Comparison of ENCODE assay signal across 10 cellular contexts in the genomic region with DNA sequence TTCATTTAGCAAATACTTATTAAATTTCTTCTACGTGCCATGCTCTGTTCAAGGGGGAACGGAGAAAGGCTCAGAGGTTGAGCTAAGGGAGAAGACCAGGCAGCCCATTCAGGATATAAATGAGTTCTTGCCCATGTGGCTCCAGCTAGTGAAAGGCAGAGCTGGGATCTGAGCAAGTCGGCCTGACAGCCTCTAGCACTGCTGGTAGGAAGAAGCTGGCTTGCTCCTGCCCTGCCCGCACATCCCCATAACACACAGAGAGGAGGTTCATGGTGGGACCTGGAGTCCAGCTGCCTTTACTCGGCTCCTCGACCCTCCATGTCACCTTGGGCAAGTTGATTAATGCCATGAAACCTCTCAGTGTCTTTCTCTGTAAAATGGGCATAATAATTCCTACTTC. TPM values are rescaled to one million over a fixed set of nuclear protein-coding genes. Genes with fewer than 3 reads are reported as not detected.
A peak's percentile ranks its signal among the peaks of the same experiment; 100 is the strongest.
DNase-seq lines count a peak whose midpoint lies in the region; ATAC-seq and TF ChIP-seq lines count a peak whose summit lies in the region.
"Had no signal": no experiment of that assay in that cellular context is flagged by ENCODE, and none has a peak within 500 bp of the region (broad histone marks: within the 10 kb centered on the region; RNA-seq: fewer than 3 reads in every experiment).

No MANE protein-coding gene starts in this region.

- no peak for ATAC-seq in gastrocnemius medialis

- DNase-seq in EL (peak; percentile 28), H7 (peak; percentile 34), esophagus squamous epithelium (lab: John Stamatoyannopoulos, UW) (no peak), gastrocnemius medialis (no peak), hypothalamus (lab: John Stamatoyannopoulos, UW) (no peak), NCI-H2171 treated with DMSO at 0.1 percent for 48 hours (lab: John Stamatoyannopoulos, UW) (no peak)
- DNase-seq in stimulated activated CD8-positive, alpha-beta memory T cell treated with anti-CD3 and anti-CD28 coated beads, Interleukin-4, amount 100 ng/mL, for 48 hours: no peak
- DNase-seq: glutamatergic neuron, KG1, NCI-H2107 had no signal

- in situ Hi-C loops in gastrocnemius medialis (cut with MboI; ENCODE audit: low sequenced_read_pairs in 4 of 4): no loop called here

- peaks cover 16 to 60% (median 24%) of the 10 kb centered on the region in 3 donors for H3K4me1 ChIP-seq in esophagus squamous epithelium
- no peaks in the 10 kb centered on the region for H3K4me1 ChIP-seq in gastrocnemius medialis

- H3K27ac ChIP-seq in esophagus squamous epithelium (no peak overlapping the region), gastrocnemius medialis (no peak overlapping the region)

- H3K27me3 ChIP-seq in H7 (ENCODE audit: control insufficient read depth, insufficient read depth, low read length): peaks cover 25% of the 10 kb centered on the region
- H3K27me3 ChIP-seq in esophagus squamous epithelium: peaks cover 0 to 4% (median 0%) of the 10 kb centered on the region in 4 donors
- peaks cover 0 to 11% (median 0%) of the 10 kb centered on the region in 3 donors for H3K27me3 ChIP-seq in gastrocnemius medialis

- H3K4me3 ChIP-seq in H7 (ENCODE audit: insufficient read depth, low read depth, low read length) (no peak overlapping the region), esophagus squamous epithelium (peak overlapping the region in 3 of 4 donors; percentile 49 to 69 (median 50)), gastrocnemius medialis (peak overlapping the region in 3 of 4 donors; percentile 7 to 62 (median 56))

- intact Hi-C loops in esophagus squamous epithelium (cut with DNase I): no loop called here
- intact Hi-C loops in gastrocnemius medialis (cut with DNase I; ENCODE audit: low total_unique reads): no loop called here

- WGBS in esophagus squamous epithelium, 2 donors: 79 to 86% methylated on average over 5 to 6 of the region's 6 CpGs

- no peak for TF ChIP-seq POLR2A in esophagus squamous epithelium (IDR thresholded peaks at IDR 0.05)
- TF ChIP-seq POLR2A in gastrocnemius medialis (IDR thresholded peaks at IDR 0.05): no peak

- no peaks in the 10 kb centered on the region for H3K9me3 ChIP-seq in esophagus squamous epithelium
- H3K9me3 ChIP-seq in gastrocnemius medialis: no peaks in the 10 kb centered on the region

- TF ChIP-seq CTCF in esophagus squamous epithelium (IDR thresholded peaks at IDR 0.05) (no peak), gastrocnemius medialis (IDR thresholded peaks at IDR 0.05 in 4 of 5, conservative IDR thresholded peaks at IDR 0.05 in 1 of 5) (no peak)

- no peaks in the 10 kb centered on the region; the same call in 1 of the 2 replicates for H3K36me3 ChIP-seq in H7 (replicated peaks; ENCODE audit: control insufficient read depth, insufficient read depth, low read length)
- peaks cover 0 to 12% (median 5%) of the 10 kb centered on the region in 3 donors for H3K36me3 ChIP-seq in esophagus squamous epithelium
- H3K36me3 ChIP-seq in gastrocnemius medialis: no peaks in the 10 kb centered on the region

RNA-seq across cellular contexts. Expression of a gene that starts 2.0 kb away (rescaled TPM):
- total RNA-seq in H7 (2014; rRNA removed; shearing (Covaris generic)): 2.7 and 6.1 TPM in 2 replicates
- total RNA-seq in esophagus squamous epithelium (10 to 100 TPM in 2 of 4 donors, 1 to 10 TPM in 2; 4.0 to 11.5 (median 7.9) TPM), gastrocnemius medialis (1 to 10 TPM; 2.8 to 6.9 (median 6.0) TPM)

RNA-seq across cellular contexts. Expression of a gene that starts 21.5 kb away (rescaled TPM):
- not detected in 2 replicates for total RNA-seq in H7 (2014; rRNA removed; shearing (Covaris generic))
- 1 to 10 TPM in 3 of 4 donors, under 1 TPM in 1; 0.79 to 4.4 (median 1.4) TPM for total RNA-seq in esophagus squamous epithelium
- under 1 TPM in 2 of 4 donors, not detected in 2; 0.16 to 0.25 TPM for total RNA-seq in gastrocnemius medialis

RNA-seq across cellular contexts. Expression of a gene that starts 25.8 kb away (rescaled TPM):
- total RNA-seq in H7 (2014; rRNA removed; shearing (Covaris generic)): 66.0 and 73.9 TPM in 2 replicates
- 10 to 100 TPM; 11.8 to 52.7 (median 17.8) TPM for total RNA-seq in esophagus squamous epithelium
- total RNA-seq in gastrocnemius medialis: 1 to 10 TPM; 2.5 to 3.7 (median 3.1) TPM

RNA-seq across cellular contexts. Expression of a gene that starts 36.1 kb away (rescaled TPM):
- 30.6 and 35.1 TPM in 2 replicates for total RNA-seq in H7 (2014; rRNA removed; shearing (Covaris generic))
- total RNA-seq in esophagus squamous epithelium (100 to 1,000 TPM in 1 of 4 donors, 10 to 100 TPM in 3; 66.7 to 115 (median 89.0) TPM), gastrocnemius medialis (100 to 1,000 TPM in 2 of 4 donors, 10 to 100 TPM in 2; 56.5 to 105 (median 82.6) TPM)

RNA-seq across cellular contexts. Expression of a gene that starts 43.6 kb away (rescaled TPM):
- total RNA-seq in H7 (2014; rRNA removed; shearing (Covaris generic)): 93.8 and 123 TPM in 2 replicates
- total RNA-seq in esophagus squamous epithelium: 10 to 100 TPM; 65.0 to 90.2 (median 84.1) TPM
- 10 to 100 TPM; 55.5 to 75.6 (median 71.9) TPM for total RNA-seq in gastrocnemius medialis

Comparison
In these comparisons a context has a peak if more than half of its experiments do, and no peak if none do; other contexts are left out.
1. DNase-seq: peak in EL (single experiment) and H7 (single experiment); none in esophagus squamous epithelium (single experiment), gastrocnemius medialis (0 of 2), hypothalamus (0 of 51), stimulated activated CD8-positive, alpha-beta memory T cell treated with anti-CD3 and anti-CD28 coated beads, Interleukin-4, amount 100 ng/mL, for 48 hours (single experiment) and NCI-H2171 treated with DMSO at 0.1 percent for 48 hours (single experiment).